Comparison of ENCODE assay signal across 18 cellular contexts in the genomic region with DNA sequence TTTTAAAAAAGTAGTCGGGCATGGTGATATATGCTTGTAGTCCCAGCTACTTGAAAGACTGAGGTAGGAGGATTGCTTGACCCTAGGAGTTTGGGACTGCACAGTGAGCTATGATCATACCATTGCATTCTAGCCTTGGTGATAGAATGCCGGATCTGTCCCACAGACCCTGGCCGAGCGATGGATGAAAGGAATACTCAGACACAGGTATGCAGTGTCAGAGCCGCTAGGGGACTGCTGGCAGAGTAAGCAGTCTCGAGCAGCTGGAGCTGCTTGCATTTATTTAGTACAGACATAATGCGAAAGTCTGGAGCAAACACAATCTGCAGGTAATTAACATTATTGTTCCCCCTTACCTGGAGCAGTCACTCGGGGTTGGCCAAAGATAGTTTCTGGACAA. TPM values are rescaled to one million over a fixed set of nuclear protein-coding genes. Genes with fewer than 3 reads are reported as not detected.
DNase-seq lines count a peak whose midpoint lies in the region; ATAC-seq and TF ChIP-seq lines count a peak whose summit lies in the region.
"Had no signal": no experiment of that assay in that cellular context is flagged by ENCODE, and none has a peak within 500 bp of the region (broad histone marks: within the 10 kb centered on the region; RNA-seq: fewer than 3 reads in every experiment).

No MANE protein-coding gene starts in this region.

- no peak for ATAC-seq in GM18867 (IDR thresholded peaks at IDR 0.05; ENCODE audit: unreplicated experiment)

- H3K27me3 Mint-ChIP-seq in endodermal cell (ENCODE audit: insufficient read depth) = no peaks in the 10 kb centered on the region
- H3K27me3 Mint-ChIP-seq: CD4-positive, alpha-beta T cell had no signal

- H3K9me3 Mint-ChIP-seq in endodermal cell = no peaks in the 10 kb centered on the region
- H3K9me3 Mint-ChIP-seq: CD4-positive, alpha-beta T cell had no signal

- no peaks in the 10 kb centered on the region for H3K27me3 ChIP-seq in endodermal cell (ENCODE audit: control insufficient read depth, insufficient read depth, low read length, poor library complexity, severe bottlenecking)

- no peak overlapping the region for H3K9ac ChIP-seq in endodermal cell (ENCODE audit: extremely low read depth, low read length, poor library complexity, severe bottlenecking)

- H3K4me1 ChIP-seq in endodermal cell (ENCODE audit: control insufficient read depth, insufficient read depth, low read length) = peaks cover 3% of the 10 kb centered on the region

- peaks cover 32% of the 10 kb centered on the region for H3K4me1 Mint-ChIP-seq in endodermal cell

- H3K36me3 Mint-ChIP-seq in endodermal cell (ENCODE audit: low read depth) = no peaks in the 10 kb centered on the region

- no peak overlapping the region for H3K4me3 ChIP-seq in endodermal cell (ENCODE audit: low read length)

- peak; percentile 26 for DNase-seq in activated CD8-positive, alpha-beta memory T cell treated with anti-CD3 and anti-CD28 coated beads for 24 hours
- DNase-seq in activated CD8-positive, alpha-beta memory T cell treated with anti-CD3 and anti-CD28 coated beads, Interleukin-2, amount 50 U/mL, for 4 hours = no peak
- DNase-seq in NCI-H1930 (lab: John Stamatoyannopoulos, UW) (peak; percentile 6 to 8), endodermal cell (peak; percentile 56), NCI-H1436 (lab: John Stamatoyannopoulos, UW) (no peak), T-helper 1 cell (no peak)
- DNase-seq: C1 segment of cervical spinal cord; Calu3; CD4-positive, alpha-beta T cell; DMS 273 treated with DMSO at 0.1 percent for 48 hours; HCEC 1CT; HFFc6 had no signal

- no peaks in the 10 kb centered on the region for H3K9me3 ChIP-seq in endodermal cell (ENCODE audit: control insufficient read depth, low read length)

- H3K27ac ChIP-seq in endodermal cell (ENCODE audit: low read depth, low read length) = no peak overlapping the region
- H3K27ac ChIP-seq: HL-60 had no signal

- peak; percentile 54 for TF ChIP-seq CTCF in endodermal cell (conservative IDR thresholded peaks at IDR 0.05)

- WGBS in endodermal cell (ENCODE audit: insufficient coverage in 1 of 2, insufficient read length in 1 of 2), 2 experiments = 88 to 89% methylated on average over 8 of the region's 8 CpGs

- no peak overlapping the region for H3K4me3 Mint-ChIP-seq in endodermal cell
- H3K4me3 Mint-ChIP-seq: B cell; CD4-positive, alpha-beta T cell; HFFc6 had no signal

- no peak overlapping the region for H3K27ac Mint-ChIP-seq in endodermal cell
- H3K27ac Mint-ChIP-seq: B cell; CD4-positive, alpha-beta T cell; HFFc6 had no signal

- H3K36me3 ChIP-seq in endodermal cell (ENCODE audit: control insufficient read depth, insufficient read depth, low read length) = no peaks in the 10 kb centered on the region

RNA-seq across cellular contexts. Expression of a gene that starts 18.6 kb away (rescaled TPM):
- total RNA-seq in endodermal cell = not detected
- not detected for polyA plus RNA-seq in endodermal cell (2013, experiment 1 of 2)
- not detected for polyA plus RNA-seq in endodermal cell (2013, experiment 2 of 2)
- total RNA-seq: Calu3; CD4-positive, alpha-beta T cell; Daoy; G401; H1; HFFc6 had no signal
- polyA plus RNA-seq: H1 had no signal

RNA-seq across cellular contexts. Expression of a gene that starts 53.4 kb away (rescaled TPM):
- not detected for total RNA-seq in endodermal cell
- polyA plus RNA-seq in endodermal cell (2013, experiment 1 of 2) = not detected
- polyA plus RNA-seq in endodermal cell (2013, experiment 2 of 2) = not detected
- total RNA-seq: B cell; Calu3; CD4-positive, alpha-beta T cell; Daoy; G401; H1; HFFc6 had no signal

Comparison
In these comparisons a context has a peak if more than half of its experiments do, and no peak if none do; other contexts are left out.
1. DNase-seq: peak in activated CD8-positive, alpha-beta memory T cell treated with anti-CD3 and anti-CD28 coated beads for 24 hours (single experiment), NCI-H1930 (2 of 2) and endodermal cell (single experiment); none in activated CD8-positive, alpha-beta memory T cell treated with anti-CD3 and anti-CD28 coated beads, Interleukin-2, amount 50 U/mL, for 4 hours (single experiment), NCI-H1436 (single experiment) and T-helper 1 cell (0 of 5).